In genomic region chr2:241905716-241906376, GRCh38 we compare ENCODE assay signal across 1 cellular context.
A peak's percentile ranks its signal among the peaks of the same experiment; 100 is the strongest.
TF ChIP-seq lines count a peak whose summit lies in the region.

No MANE protein-coding gene starts in this region.

TF ChIP-seq in HepG2, 621 proteins besides CTCF, POLR2A, EP300 and RAD21 (continued from another document and continues in another):
- no peak for TF ChIP-seq ZXDC (CRISPR knock-in tag; IDR thresholded peaks at IDR 0.05)
- no peak for TF ChIP-seq CHD4 (IDR thresholded peaks at IDR 0.05; ENCODE audit: borderline replicate concordance, low read length)
- no peak for TF ChIP-seq ZBTB8A (CRISPR knock-in tag; IDR thresholded peaks at IDR 0.05; ENCODE audit: borderline replicate concordance, low read depth)
- no peak for TF ChIP-seq KLF16 (CRISPR knock-in tag; IDR thresholded peaks at IDR 0.05)
- TF ChIP-seq MAFF (IDR thresholded peaks at IDR 0.05; ENCODE audit: low read depth, low read length) = no peak
- TF ChIP-seq TSC22D2 (CRISPR knock-in tag; IDR thresholded peaks at IDR 0.05; ENCODE audit: borderline replicate concordance) = no peak
- no peak for TF ChIP-seq MAFK (conservative IDR thresholded peaks at IDR 0.05 in 1 of 2, IDR thresholded peaks at IDR 0.05 in 1 of 2; ENCODE audit: low read length in 2 of 2)
- no peak for TF ChIP-seq ZNF646 (CRISPR knock-in tag; IDR thresholded peaks at IDR 0.05)
- TF ChIP-seq SKI (IDR thresholded peaks at IDR 0.05; ENCODE audit: partially characterized antibody) = no peak
- TF ChIP-seq ZBTB3 (CRISPR knock-in tag; IDR thresholded peaks at IDR 0.05; ENCODE audit: borderline replicate concordance, low read depth) = no peak
- TF ChIP-seq HMGA1 (CRISPR knock-in tag; conservative IDR thresholded peaks at IDR 0.05) = no peak
- TF ChIP-seq ZNF280B (CRISPR knock-in tag; IDR thresholded peaks at IDR 0.05; ENCODE audit: borderline replicate concordance) = no peak
- TF ChIP-seq ZNF354B (CRISPR knock-in tag; IDR thresholded peaks at IDR 0.05) = no peak
- no peak for TF ChIP-seq TEF (CRISPR knock-in tag; IDR thresholded peaks at IDR 0.05)
- TF ChIP-seq ZNF766 (CRISPR knock-in tag; IDR thresholded peaks at IDR 0.05; ENCODE audit: borderline replicate concordance) = no peak
- TF ChIP-seq ATF6 (CRISPR knock-in tag; conservative IDR thresholded peaks at IDR 0.05) = no peak
- no peak for TF ChIP-seq GPBP1L1 (CRISPR knock-in tag; IDR thresholded peaks at IDR 0.05)
- no peak for TF ChIP-seq TFE3 (CRISPR knock-in tag; IDR thresholded peaks at IDR 0.05)
- TF ChIP-seq ASH2L (IDR thresholded peaks at IDR 0.05; ENCODE audit: insufficient read length, low read depth, low read length) = no peak
- no peak for TF ChIP-seq KLF15 (CRISPR knock-in tag; IDR thresholded peaks at IDR 0.05; ENCODE audit: borderline replicate concordance)
- TF ChIP-seq ZNF883 (CRISPR knock-in tag; IDR thresholded peaks at IDR 0.05; ENCODE audit: not compliant biosample characterization) = peak; percentile 28
- no peak for TF ChIP-seq ZBTB42 (CRISPR knock-in tag; IDR thresholded peaks at IDR 0.05)
- peak; percentile 82; the same call in 1 of the 2 replicates for TF ChIP-seq ZNF30 (CRISPR knock-in tag; IDR thresholded peaks at IDR 0.05)
- TF ChIP-seq ZNF609 (CRISPR knock-in tag; IDR thresholded peaks at IDR 0.05; ENCODE audit: borderline replicate concordance) = no peak
- TF ChIP-seq U2AF2 (IDR thresholded peaks at IDR 0.05; ENCODE audit: low read depth, low read length) = no peak
- peak; percentile 28; the same call in 1 of the 2 replicates for TF ChIP-seq HNF4G (IDR thresholded peaks at IDR 0.05; ENCODE audit: borderline replicate concordance, low read depth, low read length)
- TF ChIP-seq HNF4G (CRISPR knock-in tag; IDR thresholded peaks at IDR 0.05; ENCODE audit: borderline replicate concordance, low read depth) = no peak
- TF ChIP-seq MYC (CRISPR knock-in tag; IDR thresholded peaks at IDR 0.05; ENCODE audit: borderline replicate concordance) = no peak
- TF ChIP-seq JUNB (CRISPR knock-in tag; IDR thresholded peaks at IDR 0.05; ENCODE audit: borderline replicate concordance) = no peak
